ENCODE assay signal across 16 cellular contexts in genomic region chr4:6576512-6576911, GRCh38. TPM values are rescaled to one million over a fixed set of nuclear protein-coding genes. Genes with fewer than 3 reads are reported as not detected.
DNase-seq lines count a peak whose midpoint lies in the region; ATAC-seq, FAIRE-seq and TF ChIP-seq lines count a peak whose summit lies in the region.
"Had no signal": no experiment of that assay in that cellular context is flagged by ENCODE, and none has a peak within 500 bp of the region (broad histone marks: within the 10 kb centered on the region; RNA-seq: fewer than 3 reads in every experiment).

No MANE protein-coding gene starts in this region.

- 37 to 75% methylated on average over 10 to 15 of the region's 16 CpGs for WGBS in thyroid gland, 2 donors
- 51 to 88% (median 54%) methylated on average over 13 to 16 of the region's 16 CpGs for WGBS in small intestine, 3 donors

- H3K27me3 ChIP-seq in thyroid gland (no peaks in the 10 kb centered on the region), small intestine (ENCODE audit: control insufficient read depth in 2 of 2, insufficient read depth in 2 of 2, low read length in 2 of 2) (no peaks in the 10 kb centered on the region)
- H3K27me3 ChIP-seq: brain microvascular endothelial cell, tibial artery had no signal

- FAIRE-seq in small intestine (lab: Jason Lieb, UNC): no peak
- FAIRE-seq: GM12891 had no signal

- H3K9me3 ChIP-seq in thyroid gland: no peaks in the 10 kb centered on the region
- H3K9me3 ChIP-seq in small intestine (ENCODE audit: control insufficient read depth, low read depth): no peaks in the 10 kb centered on the region
- H3K9me3 ChIP-seq: left ventricle myocardium inferior, tibial artery had no signal

- H3K4me3 ChIP-seq in thyroid gland (replicated peaks in 1 of 3) (no peak overlapping the region), small intestine (ENCODE audit: low read depth in 1 of 2, low read length in 2 of 2) (no peak overlapping the region)

- intact Hi-C loops in thyroid gland (cut with DNase I): no loop called here

- CTCF ChIA-PET in activated naive CD4-positive, alpha-beta T cell treated with anti-CD3 and anti-CD28 coated beads, Interleukin-2, amount 10 ng/mL, durations not matched to agents 7 days and 5 days (lab: Charles Lee): interaction anchor here (2.5 kb wide), 1 partner anchor 29 kb away, joined by 9 read pairs; no protein-coding TSS in a partner anchor
- CTCF ChIA-PET in T-cell (lab: Charles Lee): no interaction called here

- no peak for DNase-seq in activated naive CD4-positive, alpha-beta T cell treated with anti-CD3 and anti-CD28 coated beads, Interleukin-2, amount 10 ng/mL, durations not matched to agents 7 days and 5 days
- DNase-seq in activated naive CD4-positive, alpha-beta T cell (lab: John Stamatoyannopoulos, UW): no peak
- DNase-seq in T-cell: no peak
- peak; percentile 91 for DNase-seq in kidney tubule cell (ENCODE audit: low spot score)
- peak; percentile 86 to 94 for DNase-seq in thyroid gland
- no peak for DNase-seq in stimulated activated CD4-positive, alpha-beta T cell treated with anti-CD3 and anti-CD28 coated beads, Interleukin-4, amount 100 ng/mL, for 4 hours
- DNase-seq in small intestine: no peak
- no peak for DNase-seq in T-helper 9 cell
- DNase-seq: ACHN; activated CD4-positive, CD25-positive, alpha-beta regulatory T cell treated with anti-CD3 and anti-CD28 coated beads, Interleukin-2, amount 50 U/mL, for 72 hours; activated T-cell treated with anti-CD3 and anti-CD28 coated beads, Interleukin-2, amount 50 U/mL, for 1 hour; brain microvascular endothelial cell; head of caudate nucleus; left ventricle myocardium inferior; tibial artery had no signal

- no peak for ATAC-seq in T-cell (replicated peaks in 1 of 4)

- no peak for TF ChIP-seq POLR2A in thyroid gland (IDR thresholded peaks at IDR 0.05)

- H3K4me1 ChIP-seq in thyroid gland (peaks cover 24 to 40% of the 10 kb centered on the region in 2 donors), small intestine (ENCODE audit: control insufficient read depth in 2 of 2, insufficient read depth in 1 of 2, low read depth in 1 of 2, low read length in 1 of 2) (no peaks in the 10 kb centered on the region)

- POLR2A ChIA-PET in T-cell (lab: Charles Lee): no interaction called here

- H3K27ac ChIP-seq in thyroid gland (peak overlapping the region in 2 of 3 donors; percentile 47 to 61), small intestine (ENCODE audit: low read depth in 1 of 2, low read length in 1 of 2) (no peak overlapping the region)
- H3K27ac ChIP-seq: brain microvascular endothelial cell, left ventricle myocardium inferior had no signal

- no peak for TF ChIP-seq CTCF in thyroid gland (IDR thresholded peaks at IDR 0.05)

- peaks cover 17% of the 10 kb centered on the region for H3K4me1 Mint-ChIP-seq in activated naive CD4-positive, alpha-beta T cell treated with anti-CD3 and anti-CD28 coated beads, Interleukin-2, amount 10 ng/mL, durations not matched to agents 7 days and 5 days
- H3K4me1 Mint-ChIP-seq in T-cell: peaks cover 11 to 18% (median 12%) of the 10 kb centered on the region in 3 donors

- H3K4me3 Mint-ChIP-seq in activated naive CD4-positive, alpha-beta T cell treated with anti-CD3 and anti-CD28 coated beads, Interleukin-2, amount 10 ng/mL, durations not matched to agents 7 days and 5 days: peak overlapping the region; percentile 49
- H3K4me3 Mint-ChIP-seq in T-cell: peak overlapping the region in 2 of 3 donors; percentile 86 to 88

- H3K27me3 Mint-ChIP-seq in activated naive CD4-positive, alpha-beta T cell treated with anti-CD3 and anti-CD28 coated beads, Interleukin-2, amount 10 ng/mL, durations not matched to agents 7 days and 5 days: peaks cover 19% of the 10 kb centered on the region
- no peaks in the 10 kb centered on the region for H3K27me3 Mint-ChIP-seq in T-cell

- no peak overlapping the region for H3K27ac Mint-ChIP-seq in activated naive CD4-positive, alpha-beta T cell treated with anti-CD3 and anti-CD28 coated beads, Interleukin-2, amount 10 ng/mL, durations not matched to agents 7 days and 5 days
- H3K27ac Mint-ChIP-seq in T-cell: no peak overlapping the region

- peaks cover 36% of the 10 kb centered on the region for H3K36me3 Mint-ChIP-seq in activated naive CD4-positive, alpha-beta T cell treated with anti-CD3 and anti-CD28 coated beads, Interleukin-2, amount 10 ng/mL, durations not matched to agents 7 days and 5 days
- peaks cover 41% of the 10 kb centered on the region for H3K36me3 Mint-ChIP-seq in T-cell

- H3K9me3 Mint-ChIP-seq in activated naive CD4-positive, alpha-beta T cell treated with anti-CD3 and anti-CD28 coated beads, Interleukin-2, amount 10 ng/mL, durations not matched to agents 7 days and 5 days: no peaks in the 10 kb centered on the region
- peaks cover 0 to 4% (median 0%) of the 10 kb centered on the region in 3 donors for H3K9me3 Mint-ChIP-seq in T-cell

- H3K36me3 ChIP-seq in thyroid gland (peaks cover 6 to 12% of the 10 kb centered on the region in 2 donors), small intestine (ENCODE audit: control insufficient read depth in 2 of 2, insufficient read depth in 2 of 2, low read length in 2 of 2) (peaks cover 4 to 7% of the 10 kb centered on the region in 2 donors)

RNA-seq across cellular contexts. Expression of gene MAN2B2, which starts 1.5 kb away (rescaled TPM):
- total RNA-seq in T-cell: 10 to 100 TPM; 27.4 to 54.1 (median 45.8) TPM
- total RNA-seq in thyroid gland: 10 to 100 TPM; 32.7 to 95.3 (median 80.2) TPM
- 10 to 100 TPM in 1 of 3 donors, 1 to 10 TPM in 2; 4.1 to 13.4 (median 4.2) TPM for polyA plus RNA-seq in small intestine

Comparison
In these comparisons a context has a peak if more than half of its experiments do, and no peak if none do; other contexts are left out.
1. DNase-seq: peak in kidney tubule cell (single experiment) and thyroid gland (2 of 2); none in activated naive CD4-positive, alpha-beta T cell treated with anti-CD3 and anti-CD28 coated beads, Interleukin-2, amount 10 ng/mL, durations not matched to agents 7 days and 5 days (single experiment), activated naive CD4-positive, alpha-beta T cell (0 of 4), T-cell (0 of 34), stimulated activated CD4-positive, alpha-beta T cell treated with anti-CD3 and anti-CD28 coated beads, Interleukin-4, amount 100 ng/mL, for 4 hours (0 of 2), small intestine (single experiment) and T-helper 9 cell (single experiment).
2. H3K27ac ChIP-seq: peak in thyroid gland (2 of 3); none in small intestine (0 of 2).